Comparison of ENCODE assay signal across 26 cellular contexts in genomic region chr18:58369616-58370015, GRCh38.
"Had no signal": no experiment of that assay in that cellular context is flagged by ENCODE, and none has a peak within 500 bp of the region (broad histone marks: within the 10 kb centered on the region; RNA-seq: fewer than 3 reads in every experiment).

No MANE protein-coding gene starts in this region.

- ATAC-seq: foreskin keratinocyte; gastroesophageal sphincter; left ventricle myocardium superior; stimulated activated naive B cell treated with anti-CD40 and anti-IgM and Interleukin-4, amounts not matched to agents 10 μg/mL and 1 μg/mL and 100 μg/mL, for 72 hours had no signal

- H3K27ac Mint-ChIP-seq: immature natural killer cell; memory B cell; naive B cell; natural killer cell treated with Interleukin-12 subunit alpha and Interleukin-12 subunit beta and Interleukin-15 and Interleukin-18, amount 100 ng/mL, for 72 hours; stimulated activated naive B cell treated with anti-CD40 and anti-IgM and Interleukin-4, amounts not matched to agents 10 μg/mL and 1 μg/mL and 100 μg/mL, for 72 hours had no signal

- DNase-seq: central memory CD4-positive, alpha-beta T cell; dorsolateral prefrontal cortex; effector CD8-positive, alpha-beta T cell; foreskin keratinocyte; hypothalamus; immature natural killer cell; islet precursor cell; kidney glomerular epithelial cell; left ventricle myocardium superior; lower lobe of right lung; naive B cell; occipital lobe; ovary; retina; right lobe of liver; small intestine; stimulated activated CD4-positive, alpha-beta T cell treated with anti-CD3 and anti-CD28 coated beads, Interleukin-15, amount 100 ng/mL, for 24 hours; stimulated activated CD4-positive, alpha-beta T cell treated with anti-CD3 and anti-CD28 coated beads, Interleukin-2, amount 100 ng/mL, for 48 hours; stimulated activated naive B cell treated with anti-CD40 and anti-IgM and Interleukin-4, amounts not matched to agents 10 μg/mL and 1 μg/mL and 100 μg/mL, for 72 hours; stomach; thyroid gland; trophoblast cell had no signal

- H3K9me3 Mint-ChIP-seq: endodermal cell; immature natural killer cell; memory B cell; natural killer cell treated with Interleukin-12 subunit alpha and Interleukin-12 subunit beta and Interleukin-15 and Interleukin-18, amount 100 ng/mL, for 72 hours; stimulated activated naive B cell treated with anti-CD40 and anti-IgM and Interleukin-4, amounts not matched to agents 10 μg/mL and 1 μg/mL and 100 μg/mL, for 72 hours had no signal

- H3K27me3 Mint-ChIP-seq: memory B cell; naive B cell; natural killer cell treated with Interleukin-12 subunit alpha and Interleukin-12 subunit beta and Interleukin-15 and Interleukin-18, amount 100 ng/mL, for 72 hours; stimulated activated naive B cell treated with anti-CD40 and anti-IgM and Interleukin-4, amounts not matched to agents 10 μg/mL and 1 μg/mL and 100 μg/mL, for 72 hours had no signal

- H3K36me3 Mint-ChIP-seq: natural killer cell treated with Interleukin-12 subunit alpha and Interleukin-12 subunit beta and Interleukin-15 and Interleukin-18, amount 100 ng/mL, for 72 hours had no signal

- H3K4me1 Mint-ChIP-seq: endodermal cell; memory B cell; naive B cell; stimulated activated naive B cell treated with anti-CD40 and anti-IgM and Interleukin-4, amounts not matched to agents 10 μg/mL and 1 μg/mL and 100 μg/mL, for 72 hours had no signal

- H3K4me3 Mint-ChIP-seq: endodermal cell; immature natural killer cell; memory B cell; naive B cell; natural killer cell treated with Interleukin-12 subunit alpha and Interleukin-12 subunit beta and Interleukin-15 and Interleukin-18, amount 100 ng/mL, for 72 hours; stimulated activated naive B cell treated with anti-CD40 and anti-IgM and Interleukin-4, amounts not matched to agents 10 μg/mL and 1 μg/mL and 100 μg/mL, for 72 hours had no signal
